Comparison of ENCODE assay signal across 15 cellular contexts in genomic region chr1:111745670-111746613, GRCh38. TPM values are rescaled to one million over a fixed set of nuclear protein-coding genes. Genes with fewer than 3 reads are reported as not detected.
DNase-seq lines count a peak whose midpoint lies in the region; ATAC-seq and TF ChIP-seq lines count a peak whose summit lies in the region.
"Had no signal": no experiment of that assay in that cellular context is flagged by ENCODE, and none has a peak within 500 bp of the region (broad histone marks: within the 10 kb centered on the region; RNA-seq: fewer than 3 reads in every experiment).

No MANE protein-coding gene starts in this region.

- H3K4me3 ChIP-seq in trophoblast cell (ENCODE audit: low read depth, low read length) (no peak overlapping the region), tibial artery (no peak overlapping the region)

- no peak overlapping the region for H4K12ac ChIP-seq in trophoblast cell (ENCODE audit: low read depth, low read length)

- no peak overlapping the region for H2AFZ ChIP-seq in trophoblast cell (ENCODE audit: insufficient read depth, low read length, poor library complexity)

- H4K91ac ChIP-seq in trophoblast cell (ENCODE audit: low read depth, low read length) = no peak overlapping the region

- H3K4me2 ChIP-seq in trophoblast cell (ENCODE audit: low read length) = no peak overlapping the region

- no peaks in the 10 kb centered on the region for H3K36me3 ChIP-seq in trophoblast cell (ENCODE audit: control insufficient read depth in 1 of 2, insufficient read depth in 2 of 2, low read length in 2 of 2)
- H3K36me3 ChIP-seq in tibial artery = no peaks in the 10 kb centered on the region

- H3K27ac ChIP-seq in trophoblast cell (ENCODE audit: low read depth, low read length) (no peak overlapping the region), tibial artery (no peak overlapping the region)

- DNase-seq in DMS53 (lab: John Stamatoyannopoulos, UW) (peak; percentile 31), DMS53 treated with DMSO at 0.1 percent for 48 hours (lab: John Stamatoyannopoulos, UW; ENCODE audit: unreplicated experiment) (no peak), NCI-H1105 treated with DMSO at 0.1 percent for 48 hours (lab: John Stamatoyannopoulos, UW) (peak; percentile 9), cerebellum (ENCODE audit: low spot score) (peak; percentile 71), trophoblast cell (peak; percentile 46 to 73), tibial artery (no peak)
- DNase-seq: 8988T; activated naive CD8-positive, alpha-beta T cell treated with anti-CD3 and anti-CD28 coated beads for 36 hours; CD4-positive, CD25-positive, alpha-beta regulatory T cell; KG1; NCI-H1694; stimulated activated naive CD4-positive, alpha-beta T cell treated with Interleukin-2 at 50 U/mL for 16 hours; T-helper 1 cell had no signal

- H3K9me3 ChIP-seq in trophoblast cell (ENCODE audit: insufficient read depth, low read depth, low read length) = peaks cover 1% of the 10 kb centered on the region
- no peaks in the 10 kb centered on the region for H3K9me3 ChIP-seq in tibial artery

- H3K27me3 ChIP-seq in trophoblast cell (ENCODE audit: insufficient read depth, low read length) = peaks cover 3% of the 10 kb centered on the region
- no peaks in the 10 kb centered on the region for H3K27me3 ChIP-seq in tibial artery

- no peak overlapping the region for H3K9ac ChIP-seq in trophoblast cell (ENCODE audit: low read length)

- H3K14ac ChIP-seq in trophoblast cell (ENCODE audit: low read length) = no peak overlapping the region

- no peak overlapping the region for H4K8ac ChIP-seq in trophoblast cell (ENCODE audit: low read depth, low read length)

- H2BK120ac ChIP-seq in trophoblast cell (ENCODE audit: insufficient read depth, low read length, poor library complexity) = no peak overlapping the region

- H3K4me1 ChIP-seq in trophoblast cell (ENCODE audit: control insufficient read depth in 1 of 2, insufficient read depth in 2 of 2, low read length in 2 of 2) (no peaks in the 10 kb centered on the region), tibial artery (no peaks in the 10 kb centered on the region)

- ATAC-seq in HG02840 (IDR thresholded peaks at IDR 0.05; ENCODE audit: low FRiP score, unreplicated experiment) = no peak
- no peak for ATAC-seq in GM21723 (IDR thresholded peaks at IDR 0.05; ENCODE audit: unreplicated experiment)

- H3K23ac ChIP-seq in trophoblast cell (ENCODE audit: low read length) = no peak overlapping the region

- no peak overlapping the region for H3K18ac ChIP-seq in trophoblast cell (ENCODE audit: low read length)

- H3K4ac ChIP-seq in trophoblast cell (ENCODE audit: low read depth, low read length) = no peak overlapping the region

- H3K79me2 ChIP-seq in trophoblast cell (ENCODE audit: control insufficient read depth, insufficient read depth, low read length, poor library complexity) = no peaks in the 10 kb centered on the region

- no peaks in the 10 kb centered on the region for H3K79me1 ChIP-seq in trophoblast cell (ENCODE audit: low read length)

- no peak overlapping the region for H2BK12ac ChIP-seq in trophoblast cell (ENCODE audit: low read length)

- TF ChIP-seq CTCF in tibial artery (IDR thresholded peaks at IDR 0.05) = no peak

- WGBS in trophoblast cell (ENCODE audit: extremely low coverage, insufficient coverage, insufficient read length) = no CpG with 5 or more reads among the region's 9 CpGs

- no peak overlapping the region for H2BK5ac ChIP-seq in trophoblast cell (ENCODE audit: low read depth, low read length, poor library complexity)

- no peak overlapping the region for H2AK5ac ChIP-seq in trophoblast cell (ENCODE audit: low read length)

- intact Hi-C loops in tibial artery (cut with DNase I; ENCODE audit: low total_unique reads) = no loop called here

RNA-seq across cellular contexts. Expression of gene INKA2, which starts 6.7 kb away (rescaled TPM):
- total RNA-seq in cerebellum = 15.9 TPM
- 0.73 and 0.79 TPM in 2 replicates for polyA plus RNA-seq in trophoblast cell (2013)
- total RNA-seq: CD4-positive, CD25-positive, alpha-beta regulatory T cell had no signal

RNA-seq across cellular contexts. Expression of gene DDX20, which starts 9.8 kb away (rescaled TPM):
- total RNA-seq in cerebellum = 19.6 TPM
- polyA plus RNA-seq in trophoblast cell (2013) = 9.1 and 9.7 TPM in 2 replicates

Comparison
In these comparisons a context has a peak if more than half of its experiments do, and no peak if none do; other contexts are left out.
1. DNase-seq: peak in DMS53 (single experiment), NCI-H1105 treated with DMSO at 0.1 percent for 48 hours (single experiment), cerebellum (single experiment) and trophoblast cell (2 of 2); none in DMS53 treated with DMSO at 0.1 percent for 48 hours (single experiment) and tibial artery (0 of 2).